Comparison of ENCODE assay signal across 33 cellular contexts in genomic region chr5:25285116-25285515, GRCh38.
"Had no signal": no experiment of that assay in that cellular context is flagged by ENCODE, and none has a peak within 500 bp of the region (broad histone marks: within the 10 kb centered on the region; RNA-seq: fewer than 3 reads in every experiment).

No MANE protein-coding gene starts in this region.

- H3K27me3 ChIP-seq: esophagus muscularis mucosa, foreskin keratinocyte, gastroesophageal sphincter, heart right ventricle, neural progenitor cell, ovary, right lobe of liver, suprapubic skin, transverse colon, upper lobe of right lung, uterus had no signal

- H3K4me1 ChIP-seq: esophagus muscularis mucosa, foreskin keratinocyte, gastroesophageal sphincter, heart right ventricle, neural progenitor cell, psoas muscle, right lobe of liver, suprapubic skin, transverse colon, upper lobe of right lung, uterus had no signal

- ATAC-seq: foreskin keratinocyte; gastroesophageal sphincter; heart right ventricle; left lobe of liver; naive thymus-derived CD4-positive, alpha-beta T cell; psoas muscle; right lobe of liver; stimulated activated naive CD8-positive, alpha-beta T cell treated with anti-CD3 and anti-CD28 coated beads, Interleukin-15, amount 100 ng/mL, for 72 hours; upper lobe of right lung had no signal

- H3K27ac ChIP-seq: coronary artery, esophagus muscularis mucosa, foreskin keratinocyte, gastroesophageal sphincter, heart right ventricle, neural progenitor cell, ovary, psoas muscle, right lobe of liver, suprapubic skin, transverse colon, upper lobe of right lung, uterus had no signal

- H3K9me3 ChIP-seq: esophagus muscularis mucosa, gastroesophageal sphincter, ovary, psoas muscle, right lobe of liver, suprapubic skin, upper lobe of right lung, uterus had no signal

- H3K4me3 ChIP-seq: coronary artery, esophagus muscularis mucosa, gastroesophageal sphincter, heart right ventricle, neural progenitor cell, ovary, psoas muscle, right lobe of liver, smooth muscle cell, suprapubic skin, transverse colon, upper lobe of right lung, uterus had no signal

- DNase-seq: dermis blood vessel endothelial cell; effector memory CD4-positive, alpha-beta T cell; foreskin keratinocyte; glutamatergic neuron; heart right ventricle; hippocampal formation; mesendoderm; midbrain; naive thymus-derived CD4-positive, alpha-beta T cell; nucleus accumbens; ovary; posterior cingulate gyrus; psoas muscle; retina; right lobe of liver; stimulated activated CD4-positive, alpha-beta T cell treated with anti-CD3 and anti-CD28 coated beads, Interleukin-12 subunit alpha, Interleukin-12 subunit beta, amount 100 ng/mL, for 4 hours; stimulated activated CD4-positive, alpha-beta T cell treated with anti-CD3 and anti-CD28 coated beads, Interleukin-1b, Interleukin-23, amount 100 ng/mL, for 48 hours; stimulated activated CD4-positive, alpha-beta T cell treated with anti-CD3 and anti-CD28 coated beads, Interleukin-4, amount 100 ng/mL, for 1 hour; stimulated activated CD8-positive, alpha-beta memory T cell treated with anti-CD3 and anti-CD28 coated beads, Interleukin-4, amount 100 ng/mL, for 48 hours; stimulated activated naive CD4-positive, alpha-beta T cell; stimulated activated naive CD8-positive, alpha-beta T cell treated with anti-CD3 and anti-CD28 coated beads, Interleukin-15, amount 100 ng/mL, for 72 hours; transverse colon; upper lobe of right lung; uterus had no signal

- FAIRE-seq: endothelial cell of umbilical vein, islet of Langerhans had no signal

- H3K36me3 ChIP-seq: esophagus muscularis mucosa, gastroesophageal sphincter, heart right ventricle, neural progenitor cell, ovary, right lobe of liver, suprapubic skin, transverse colon, upper lobe of right lung, uterus had no signal
